Comparison of ENCODE assay signal across 1 cellular context in the genomic region with DNA sequence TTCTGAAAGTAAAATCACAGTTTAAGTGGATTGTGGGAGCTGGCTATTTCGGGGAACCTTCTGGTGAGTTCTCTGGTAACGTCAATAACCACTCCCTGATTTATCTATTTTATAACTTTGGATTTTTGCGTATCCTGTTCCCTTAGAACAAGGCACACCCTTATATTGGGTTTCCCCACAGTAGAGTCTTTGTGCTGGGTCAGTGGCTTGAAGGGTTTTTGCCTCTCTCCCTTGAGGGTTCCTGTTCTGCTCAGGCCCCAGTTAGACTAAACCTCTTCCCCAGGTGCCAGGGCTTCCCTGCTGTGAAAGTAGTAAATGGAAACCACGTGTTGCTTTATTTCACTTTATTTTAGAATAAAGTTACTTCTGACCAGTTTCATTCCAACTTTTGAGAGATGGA.
TF ChIP-seq lines count a peak whose summit lies in the region.

No MANE protein-coding gene starts in this region.

TF ChIP-seq in IMR-90, 13 proteins besides CTCF, POLR2A, EP300 and RAD21:
- TF ChIP-seq MXI1 (IDR thresholded peaks at IDR 0.05; ENCODE audit: borderline replicate concordance, low read depth, low read length) = no peak
- no peak for TF ChIP-seq NFE2L2 (IDR thresholded peaks at IDR 0.05; ENCODE audit: low read depth, low read length)
- TF ChIP-seq RFX5 (IDR thresholded peaks at IDR 0.05; ENCODE audit: low read depth, low read length) = no peak
- no peak for TF ChIP-seq RCOR1 (IDR thresholded peaks at IDR 0.05; ENCODE audit: insufficient replicate concordance, low read length)
- no peak for TF ChIP-seq CEBPB (IDR thresholded peaks at IDR 0.05; ENCODE audit: low read depth, low read length)
TF ChIP-seq in IMR-90: peak in this region for 0.
